10 cellular contexts compared by ENCODE assay signal in genomic region chr3:148955544-148956346, GRCh38.
DNase-seq lines count a peak whose midpoint lies in the region; ATAC-seq, FAIRE-seq and TF ChIP-seq lines count a peak whose summit lies in the region.
"Had no signal": no experiment of that assay in that cellular context is flagged by ENCODE, and none has a peak within 500 bp of the region (broad histone marks: within the 10 kb centered on the region; RNA-seq: fewer than 3 reads in every experiment).

No MANE protein-coding gene starts in this region.

- no peak overlapping the region for H3K9ac ChIP-seq in Loucy (ENCODE audit: low read depth, low read length, poor library complexity, severe bottlenecking)
- H3K9ac ChIP-seq: BLaER1 treated with 17β-estradiol and CSF1 and Interleukin-3, amounts not matched to agents 10 nM and 100 nM had no signal

- peak; percentile 51 for DNase-seq in NCI-H510A treated with DMSO at 0.1 percent for 48 hours (lab: John Stamatoyannopoulos, UW)
- DNase-seq in NCI-H510A (lab: John Stamatoyannopoulos, UW), result no peak
- DNase-seq in RWPE2 (ENCODE audit: low spot score), result no peak
- peak; percentile 65 for DNase-seq in midbrain (lab: John Stamatoyannopoulos, UW)
- DNase-seq: activated naive CD8-positive, alpha-beta T cell treated with anti-CD3 and anti-CD28 coated beads, Interleukin-2, amount 10 ng/mL, durations not matched to agents 7 days and 5 days had no signal

- H3K79me2 ChIP-seq in Loucy (ENCODE audit: insufficient read depth, low read length), result no peaks in the 10 kb centered on the region

- H2AFZ ChIP-seq in Loucy (ENCODE audit: low read length), result peak overlapping the region; percentile 26; the same call in 1 of the 2 replicates

- H3K27me3 ChIP-seq in Loucy (ENCODE audit: insufficient read depth, low read length, poor library complexity, severe bottlenecking) (no peaks in the 10 kb centered on the region), RWPE2 (ENCODE audit: insufficient read depth, poor library complexity, severe bottlenecking) (no peaks in the 10 kb centered on the region)
- H3K27me3 ChIP-seq: BLaER1 treated with 17β-estradiol and CSF1 and Interleukin-3, amounts not matched to agents 10 nM and 100 nM had no signal

- no peaks in the 10 kb centered on the region for H3F3A ChIP-seq in Loucy (ENCODE audit: low read depth)

- no peak overlapping the region for H3K4me2 ChIP-seq in Loucy (ENCODE audit: low read depth, low read length, poor library complexity, severe bottlenecking)
- H3K4me2 ChIP-seq: BLaER1 treated with 17β-estradiol and CSF1 and Interleukin-3, amounts not matched to agents 10 nM and 100 nM had no signal

- no peak overlapping the region for H3K4me3 ChIP-seq in Loucy (ENCODE audit: low read length, poor library complexity, severe bottlenecking)
- no peak overlapping the region for H3K4me3 ChIP-seq in RWPE2 (ENCODE audit: severe bottlenecking)
- H3K4me3 ChIP-seq: BLaER1 treated with 17β-estradiol and CSF1 and Interleukin-3, amounts not matched to agents 10 nM and 100 nM had no signal

- no peaks in the 10 kb centered on the region for H3K36me3 ChIP-seq in Loucy (ENCODE audit: insufficient read depth, low read length)
- H3K36me3 ChIP-seq in RWPE2 (ENCODE audit: low read depth), result no peaks in the 10 kb centered on the region
- H3K36me3 ChIP-seq: BLaER1 treated with 17β-estradiol and CSF1 and Interleukin-3, amounts not matched to agents 10 nM and 100 nM had no signal

- ATAC-seq in RWPE2 (ENCODE audit: low read depth), result peak; percentile 42; the same call in 2 of the 3 replicates
- ATAC-seq in HG03521 (IDR thresholded peaks at IDR 0.05; ENCODE audit: unreplicated experiment), result no peak
- no peak for ATAC-seq in HG03045 (IDR thresholded peaks at IDR 0.05; ENCODE audit: unreplicated experiment)

- H3K4me1 ChIP-seq in Loucy (ENCODE audit: insufficient read depth, low read length, poor library complexity, severe bottlenecking), result peaks cover 10% of the 10 kb centered on the region
- no peaks in the 10 kb centered on the region for H3K4me1 ChIP-seq in RWPE2 (ENCODE audit: insufficient read depth, poor library complexity, severe bottlenecking)

- no peaks in the 10 kb centered on the region for H4K20me1 ChIP-seq in Loucy (ENCODE audit: insufficient read depth, low read length, poor library complexity, severe bottlenecking)
- H4K20me1 ChIP-seq: BLaER1 treated with 17β-estradiol and CSF1 and Interleukin-3, amounts not matched to agents 10 nM and 100 nM had no signal

- H3K9me3 ChIP-seq in Loucy (ENCODE audit: insufficient read depth, low read depth, low read length) (no peaks in the 10 kb centered on the region), RWPE2 (ENCODE audit: severe bottlenecking) (no peaks in the 10 kb centered on the region)
- H3K9me3 ChIP-seq: BLaER1 treated with 17β-estradiol and CSF1 and Interleukin-3, amounts not matched to agents 10 nM and 100 nM had no signal

- peak; percentile 31 for FAIRE-seq in endometrium (lab: Jason Lieb, UNC)

- H3K27ac ChIP-seq in RWPE2 (ENCODE audit: poor library complexity, severe bottlenecking), result no peak overlapping the region
- H3K27ac ChIP-seq: BLaER1 treated with 17β-estradiol and CSF1 and Interleukin-3, amounts not matched to agents 10 nM and 100 nM had no signal

- no peaks in the 10 kb centered on the region for H3K9me2 ChIP-seq in Loucy (replicated peaks; ENCODE audit: low read depth, low read length)

- TF ChIP-seq CTCF in Loucy (conservative IDR thresholded peaks at IDR 0.05; ENCODE audit: low read length) (peak; percentile 70), RWPE2 (IDR thresholded peaks at IDR 0.05; ENCODE audit: poor library complexity, severe bottlenecking) (peak; percentile 88)

Comparison
In these comparisons a context has a peak if more than half of its experiments do, and no peak if none do; other contexts are left out.
1. DNase-seq: peak in NCI-H510A treated with DMSO at 0.1 percent for 48 hours (single experiment) and midbrain (single experiment); none in NCI-H510A (single experiment) and RWPE2 (single experiment).